Comparison of ENCODE assay signal across 8 cellular contexts in the genomic region with DNA sequence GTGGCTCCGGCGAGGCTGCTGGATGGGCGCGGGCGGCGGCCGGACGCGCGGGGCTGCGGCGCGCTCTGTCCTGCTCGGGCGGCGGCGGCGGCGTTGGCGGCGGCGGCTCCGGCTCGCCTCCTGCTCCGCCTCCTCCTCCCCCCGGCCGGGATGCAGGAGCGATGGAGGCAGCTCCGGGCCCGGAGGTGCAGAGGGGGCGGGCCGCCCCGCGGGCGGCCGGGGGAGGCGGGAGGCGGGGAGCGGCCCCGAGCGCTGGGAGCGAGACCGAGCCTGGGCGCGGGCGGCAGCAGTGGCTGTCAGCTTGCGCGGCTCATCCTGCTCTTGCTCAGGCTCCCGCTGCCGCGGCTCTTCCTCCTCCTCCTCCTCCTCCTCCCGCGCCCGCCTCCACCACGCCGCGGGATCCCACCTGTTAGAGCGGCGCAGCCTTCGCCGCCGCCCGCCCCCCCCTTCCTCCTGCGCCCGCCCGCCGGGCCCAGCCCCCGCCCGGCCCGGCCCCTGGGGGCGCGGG. TPM values are rescaled to one million over a fixed set of nuclear protein-coding genes. Genes with fewer than 3 reads are reported as not detected.
DNase-seq lines count a peak whose midpoint lies in the region; ATAC-seq and TF ChIP-seq lines count a peak whose summit lies in the region.

A gene with protein sequence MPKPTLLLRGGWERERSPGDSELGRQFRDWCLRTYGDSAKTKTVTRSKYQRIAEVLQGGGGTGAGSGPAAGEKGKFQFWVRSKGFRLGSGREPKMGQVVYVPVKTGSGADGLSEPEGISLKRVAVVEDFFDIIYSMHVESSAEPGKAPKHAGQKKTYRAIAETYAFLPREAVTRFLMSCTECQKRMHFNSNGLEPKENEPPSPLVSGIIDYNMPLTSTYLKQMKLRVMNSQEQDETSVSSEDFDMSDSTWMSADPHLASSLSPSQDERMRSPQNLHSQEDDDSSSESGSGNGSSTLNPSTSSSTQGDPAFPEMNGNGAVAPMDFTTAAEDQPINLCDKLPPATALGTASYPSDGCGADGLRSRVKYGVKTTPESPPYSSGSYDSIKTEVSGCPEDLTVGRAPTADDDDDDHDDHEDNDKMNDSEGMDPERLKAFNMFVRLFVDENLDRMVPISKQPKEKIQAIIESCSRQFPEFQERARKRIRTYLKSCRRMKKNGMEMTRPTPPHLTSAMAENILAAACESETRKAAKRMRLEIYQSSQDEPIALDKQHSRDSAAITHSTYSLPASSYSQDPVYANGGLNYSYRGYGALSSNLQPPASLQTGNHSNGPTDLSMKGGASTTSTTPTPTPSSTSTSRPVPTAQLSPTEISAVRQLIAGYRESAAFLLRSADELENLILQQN (minus strand): TSS at position 323 of the 508 bp plus-strand sequence. CDS start 443 bp downstream, outside the sequence.

- peak within 1 kb of the TSS; percentile 90 for H3K4me2 ChIP-seq in HCT116 (ENCODE audit: low read length)

- DNase-seq in HCT116 (ENCODE audit: low read depth, low spot score) (no peak), SJCRH30 (no peak), amniotic epithelial cell (ENCODE audit: low read depth) (peak; percentile 12), left ventricle myocardium inferior (peak; percentile 27), psoas muscle (no peak), NCI-H2029 treated with DMSO at 0.1 percent for 48 hours (lab: John Stamatoyannopoulos, UW) (no peak), inferior parietal cortex (ENCODE audit: extremely low spot score) (no peak)

- ATAC-seq in HCT116 = peak; percentile 48
- no peak for ATAC-seq in psoas muscle

- CTCF ChIA-PET in HCT116 (lab: Charles Lee) = no interaction called here

- no peak for TF ChIP-seq RAD21 in HCT116 (IDR thresholded peaks at IDR 0.05; ENCODE audit: low read depth)

- H3K9ac ChIP-seq in HCT116 (ENCODE audit: low read length) = peak within 1 kb of the TSS; percentile 57

- H3K9me3 ChIP-seq in HCT116 (ENCODE audit: control insufficient read depth in 1 of 2, insufficient read depth in 1 of 2, low read depth in 1 of 2, low read length in 2 of 2) (no peaks in the 10 kb centered on the region), SJCRH30 (replicated peaks) (no peaks in the 10 kb centered on the region), left ventricle myocardium inferior (replicated peaks) (no peaks in the 10 kb centered on the region), psoas muscle (no peaks in the 10 kb centered on the region)

- H3K4me1 ChIP-seq in ACC112 (ENCODE audit: control insufficient read depth, insufficient read depth, low read length, unreplicated experiment) = peaks cover 10% of the 10 kb centered on the region
- H3K4me1 ChIP-seq in HCT116 (ENCODE audit: control insufficient read depth in 1 of 2, insufficient read depth in 2 of 2, low read length in 2 of 2) = peaks cover 11 to 46% of the 10 kb centered on the region in 2 experiments
- no peaks in the 10 kb centered on the region; the same call in 1 of the 2 replicates for H3K4me1 ChIP-seq in SJCRH30
- peaks cover 25% of the 10 kb centered on the region for H3K4me1 ChIP-seq in left ventricle myocardium inferior
- H3K4me1 ChIP-seq in psoas muscle = no peaks in the 10 kb centered on the region

- H3K4me3 ChIP-seq in ACC112 (ENCODE audit: low read depth, low read length) (peak within 1 kb of the TSS; percentile 90), HCT116 (replicated peaks in 1 of 2; ENCODE audit: low read depth in 1 of 2, low read length in 2 of 2) (peak within 1 kb of the TSS; percentile 69 to 73), SJCRH30 (peak within 1 kb of the TSS; percentile 44), left ventricle myocardium inferior (peak within 1 kb of the TSS; percentile 75), psoas muscle (peak within 1 kb of the TSS; percentile 69)

- TF ChIP-seq POLR2A in HCT116 (IDR thresholded peaks at IDR 0.05; ENCODE audit: borderline replicate concordance, extremely low read depth, insufficient read depth, insufficient read length) = no peak

- H3K27me3 ChIP-seq in ACC112 (ENCODE audit: insufficient read depth, low read length) = peaks cover 12% of the 10 kb centered on the region
- H3K27me3 ChIP-seq in HCT116 (ENCODE audit: insufficient read depth, low read length) = no peaks in the 10 kb centered on the region
- peaks cover 53% of the 10 kb centered on the region for H3K27me3 ChIP-seq in SJCRH30
- H3K27me3 ChIP-seq in left ventricle myocardium inferior (ENCODE audit: low read depth) = peaks cover 46% of the 10 kb centered on the region
- peaks cover 0 to 34% (median 13%) of the 10 kb centered on the region in 3 donors for H3K27me3 ChIP-seq in psoas muscle (ENCODE audit: insufficient read depth in 3 of 3, low read length in 2 of 3)

- no peak within 1 kb of the TSS for H3K27ac ChIP-seq in ACC112 (ENCODE audit: low read depth, low read length)
- peak within 1 kb of the TSS; percentile 66; the same call in 1 of the 2 replicates for H3K27ac ChIP-seq in HCT116 (ENCODE audit: low read depth, low read length)
- H3K27ac ChIP-seq in SJCRH30 = no peak within 1 kb of the TSS
- H3K27ac ChIP-seq in left ventricle myocardium inferior (replicated peaks) = peak within 1 kb of the TSS; percentile 38
- no peak within 1 kb of the TSS for H3K27ac ChIP-seq in psoas muscle

- peak within 1 kb of the TSS; percentile 71 for H2AFZ ChIP-seq in ACC112 (ENCODE audit: low read length, unreplicated experiment)
- H2AFZ ChIP-seq in HCT116 (ENCODE audit: low read depth, low read length, poor library complexity, severe bottlenecking) = no peak within 1 kb of the TSS

- no TSS peak for BruUV-seq in HCT116 (replicated peaks; lab: Mats Ljungman, UMichigan)

- TF ChIP-seq CTCF in HCT116 (IDR thresholded peaks at IDR 0.05 in 2 of 3, conservative IDR thresholded peaks at IDR 0.05 in 1 of 3; ENCODE audit: borderline replicate concordance in 1 of 3, insufficient read depth in 1 of 3, low read depth in 2 of 3, low read length in 2 of 3) (no peak), left ventricle myocardium inferior (IDR thresholded peaks at IDR 0.05; ENCODE audit: borderline replicate concordance) (no peak), psoas muscle (IDR thresholded peaks at IDR 0.05) (no peak)

- POLR2A ChIA-PET in HCT116 (lab: Charles Lee) = no interaction called here

- no peaks in the 10 kb centered on the region for H4K20me1 ChIP-seq in HCT116 (ENCODE audit: insufficient read depth)

- no peaks in the 10 kb centered on the region for H3K79me2 ChIP-seq in ACC112 (ENCODE audit: control insufficient read depth, insufficient read depth, low read length, unreplicated experiment)
- no peaks in the 10 kb centered on the region for H3K79me2 ChIP-seq in HCT116 (ENCODE audit: insufficient read depth, low read length)

- RAD21 ChIA-PET in HCT116 (lab: Charles Lee; ENCODE audit: low non-redundant PET in 1 of 2, low total read pairs in 2 of 2, uncharacterized antibody in 2 of 2, unreplicated experiment in 2 of 2) = interaction anchor here in 1 of 2 experiments (0.7 kb wide), 1 partner anchor 38 kb away, joined by 3 read pairs; no protein-coding TSS in a partner anchor

- H3K36me3 ChIP-seq in ACC112 (ENCODE audit: insufficient read depth, low read length) (no peaks in the 10 kb centered on the region), HCT116 (ENCODE audit: control insufficient read depth in 1 of 2, insufficient read depth in 2 of 2, low read length in 2 of 2) (no peaks in the 10 kb centered on the region), SJCRH30 (no peaks in the 10 kb centered on the region), left ventricle myocardium inferior (no peaks in the 10 kb centered on the region), psoas muscle (ENCODE audit: insufficient read depth in 1 of 2, low read depth in 1 of 2) (no peaks in the 10 kb centered on the region)

- intact Hi-C loops in HCT116 (cut with micrococcal nuclease) (no loop called here), left ventricle myocardium inferior (cut with micrococcal nuclease) (no loop called here), psoas muscle (cut with DNase I) (no loop called here)

- 1% methylated on average over 12 to 71 of the region's 72 CpGs; no CpG with 5 or more reads in 1 of the 3 donors for WGBS in psoas muscle, 3 donors

- no peaks in the 10 kb centered on the region for H3K9me2 ChIP-seq in HCT116 (ENCODE audit: insufficient read depth)

TF ChIP-seq in HCT116, 20 proteins besides CTCF, POLR2A, EP300 and RAD21 (continues in another document):
- TF ChIP-seq EZH2 (IDR thresholded peaks at IDR 0.05) (no peak), CEBPB (IDR thresholded peaks at IDR 0.05; ENCODE audit: low read depth) (no peak), SRF (IDR thresholded peaks at IDR 0.05; ENCODE audit: low read depth) (no peak), ELF1 (IDR thresholded peaks at IDR 0.05; ENCODE audit: borderline replicate concordance, low read depth) (no peak)
- TF ChIP-seq, protein P1, sequence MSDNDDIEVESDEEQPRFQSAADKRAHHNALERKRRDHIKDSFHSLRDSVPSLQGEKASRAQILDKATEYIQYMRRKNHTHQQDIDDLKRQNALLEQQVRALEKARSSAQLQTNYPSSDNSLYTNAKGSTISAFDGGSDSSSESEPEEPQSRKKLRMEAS (IDR thresholded peaks at IDR 0.05) = no peak
- TF ChIP-seq, protein P2, sequence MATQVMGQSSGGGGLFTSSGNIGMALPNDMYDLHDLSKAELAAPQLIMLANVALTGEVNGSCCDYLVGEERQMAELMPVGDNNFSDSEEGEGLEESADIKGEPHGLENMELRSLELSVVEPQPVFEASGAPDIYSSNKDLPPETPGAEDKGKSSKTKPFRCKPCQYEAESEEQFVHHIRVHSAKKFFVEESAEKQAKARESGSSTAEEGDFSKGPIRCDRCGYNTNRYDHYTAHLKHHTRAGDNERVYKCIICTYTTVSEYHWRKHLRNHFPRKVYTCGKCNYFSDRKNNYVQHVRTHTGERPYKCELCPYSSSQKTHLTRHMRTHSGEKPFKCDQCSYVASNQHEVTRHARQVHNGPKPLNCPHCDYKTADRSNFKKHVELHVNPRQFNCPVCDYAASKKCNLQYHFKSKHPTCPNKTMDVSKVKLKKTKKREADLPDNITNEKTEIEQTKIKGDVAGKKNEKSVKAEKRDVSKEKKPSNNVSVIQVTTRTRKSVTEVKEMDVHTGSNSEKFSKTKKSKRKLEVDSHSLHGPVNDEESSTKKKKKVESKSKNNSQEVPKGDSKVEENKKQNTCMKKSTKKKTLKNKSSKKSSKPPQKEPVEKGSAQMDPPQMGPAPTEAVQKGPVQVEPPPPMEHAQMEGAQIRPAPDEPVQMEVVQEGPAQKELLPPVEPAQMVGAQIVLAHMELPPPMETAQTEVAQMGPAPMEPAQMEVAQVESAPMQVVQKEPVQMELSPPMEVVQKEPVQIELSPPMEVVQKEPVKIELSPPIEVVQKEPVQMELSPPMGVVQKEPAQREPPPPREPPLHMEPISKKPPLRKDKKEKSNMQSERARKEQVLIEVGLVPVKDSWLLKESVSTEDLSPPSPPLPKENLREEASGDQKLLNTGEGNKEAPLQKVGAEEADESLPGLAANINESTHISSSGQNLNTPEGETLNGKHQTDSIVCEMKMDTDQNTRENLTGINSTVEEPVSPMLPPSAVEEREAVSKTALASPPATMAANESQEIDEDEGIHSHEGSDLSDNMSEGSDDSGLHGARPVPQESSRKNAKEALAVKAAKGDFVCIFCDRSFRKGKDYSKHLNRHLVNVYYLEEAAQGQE (IDR thresholded peaks at IDR 0.05; ENCODE audit: low read depth) = no peak

RNA-seq across cellular contexts. Expression of the gene that starts here (rescaled TPM):
- total RNA-seq in HCT116 (2021; ENCODE audit: unreplicated experiment) = 5.9 TPM
- 3.8 and 5.6 TPM in 2 replicates for polyA plus RNA-seq in HCT116 (2012)
- total RNA-seq in SJCRH30 (2014; rRNA removed; shearing (Covaris generic)) = 2.4 and 2.5 TPM in 2 replicates
- total RNA-seq in left ventricle myocardium inferior = 5.6 TPM
- 1 to 10 TPM; 1.3 to 2.7 (median 2.3) TPM for total RNA-seq in psoas muscle
- under 1 TPM; 0.61 to 0.89 (median 0.72) TPM for polyA plus RNA-seq in psoas muscle

Comparison
In these comparisons a context has a peak if more than half of its experiments do, and no peak if none do; other contexts are left out.
1. H3K27ac ChIP-seq: peak in HCT116 (single experiment) and left ventricle myocardium inferior (single experiment); none in ACC112 (single experiment), SJCRH30 (single experiment) and psoas muscle (single experiment).
2. DNase-seq: peak in amniotic epithelial cell (single experiment) and left ventricle myocardium inferior (single experiment); none in HCT116 (single experiment), SJCRH30 (0 of 2), psoas muscle (0 of 2), NCI-H2029 treated with DMSO at 0.1 percent for 48 hours (single experiment) and inferior parietal cortex (single experiment).
3. Peak in every context shown above with its lines, with median percentiles within 50 percentile points of each other: H3K4me3 ChIP-seq.